ENCODE assay signal across 18 cellular contexts in genomic region chr5:3362606-3362910, GRCh38.
DNase-seq lines count a peak whose midpoint lies in the region; ATAC-seq and TF ChIP-seq lines count a peak whose summit lies in the region.
"Had no signal": no experiment of that assay in that cellular context is flagged by ENCODE, and none has a peak within 500 bp of the region (broad histone marks: within the 10 kb centered on the region; RNA-seq: fewer than 3 reads in every experiment).

No MANE protein-coding gene starts in this region.

- intact Hi-C loops in sigmoid colon (cut with DNase I): no loop called here

- H3K4me3 Mint-ChIP-seq in activated CD8-positive, alpha-beta memory T cell treated with anti-CD3 and anti-CD28 coated beads, Interleukin-2, amount 10 ng/mL, durations not matched to agents 7 days and 5 days: no peak overlapping the region
- H3K4me3 Mint-ChIP-seq: CD4-positive, alpha-beta memory T cell had no signal

- DNase-seq in activated CD8-positive, alpha-beta memory T cell treated with anti-CD3 and anti-CD28 coated beads for 24 hours: peak; percentile 7
- no peak for DNase-seq in activated CD8-positive, alpha-beta memory T cell treated with anti-CD3 and anti-CD28 coated beads, Interleukin-2, amount 10 ng/mL, durations not matched to agents 7 days and 5 days
- DNase-seq in islet precursor cell (peak; percentile 21), sigmoid colon (peak; percentile 5), OCI-M2 (lab: John Stamatoyannopoulos, UW; ENCODE audit: unreplicated experiment) (no peak), NK-92 (lab: John Stamatoyannopoulos, UW; ENCODE audit: unreplicated experiment) (no peak)
- DNase-seq: AML-193; CD4-positive, alpha-beta memory T cell; DMS153; DMS79; GDM1; GOT3; H7 had no signal

- no peak overlapping the region for H3K27ac ChIP-seq in sigmoid colon
- H3K27ac ChIP-seq: 22Rv1, A549, C4-2B had no signal

- CTCF ChIA-PET in activated CD8-positive, alpha-beta memory T cell treated with anti-CD3 and anti-CD28 coated beads, Interleukin-2, amount 10 ng/mL, durations not matched to agents 7 days and 5 days (lab: Charles Lee): no interaction called here

- TF ChIP-seq CTCF in sigmoid colon (IDR thresholded peaks at IDR 0.05): no peak

- no peaks in the 10 kb centered on the region for H3K4me1 ChIP-seq in sigmoid colon
- H3K4me1 ChIP-seq: A549 had no signal

- no peaks in the 10 kb centered on the region for H3K36me3 ChIP-seq in sigmoid colon

- H3K27ac Mint-ChIP-seq in activated CD8-positive, alpha-beta memory T cell treated with anti-CD3 and anti-CD28 coated beads, Interleukin-2, amount 10 ng/mL, durations not matched to agents 7 days and 5 days: no peak overlapping the region
- H3K27ac Mint-ChIP-seq: CD4-positive, alpha-beta memory T cell had no signal

- 87 to 89% methylated on average over 2 of the region's 2 CpGs for WGBS in sigmoid colon, 2 donors

- no peak overlapping the region for H3K4me3 ChIP-seq in sigmoid colon
- H3K4me3 ChIP-seq: A549 had no signal

- no peak for TF ChIP-seq POLR2A in sigmoid colon (IDR thresholded peaks at IDR 0.05)

- ATAC-seq in activated CD8-positive, alpha-beta memory T cell treated with anti-CD3 and anti-CD28 coated beads, Interleukin-2, amount 10 ng/mL, durations not matched to agents 7 days and 5 days: no peak
- ATAC-seq in GM21367 (IDR thresholded peaks at IDR 0.05; ENCODE audit: unreplicated experiment): no peak
- ATAC-seq: A549, HepG2 had no signal

- no peaks in the 10 kb centered on the region for H3K9me3 ChIP-seq in sigmoid colon
- H3K9me3 ChIP-seq: A549 had no signal

- no peaks in the 10 kb centered on the region for H3K27me3 Mint-ChIP-seq in activated CD8-positive, alpha-beta memory T cell treated with anti-CD3 and anti-CD28 coated beads, Interleukin-2, amount 10 ng/mL, durations not matched to agents 7 days and 5 days
- H3K27me3 Mint-ChIP-seq: CD4-positive, alpha-beta memory T cell had no signal

- H3K9me3 Mint-ChIP-seq in activated CD8-positive, alpha-beta memory T cell treated with anti-CD3 and anti-CD28 coated beads, Interleukin-2, amount 10 ng/mL, durations not matched to agents 7 days and 5 days (ENCODE audit: low read depth): peaks cover 7% of the 10 kb centered on the region

- H3K36me3 Mint-ChIP-seq in activated CD8-positive, alpha-beta memory T cell treated with anti-CD3 and anti-CD28 coated beads, Interleukin-2, amount 10 ng/mL, durations not matched to agents 7 days and 5 days: no peaks in the 10 kb centered on the region
- H3K36me3 Mint-ChIP-seq: CD4-positive, alpha-beta memory T cell had no signal

- H3K27me3 ChIP-seq in sigmoid colon: no peaks in the 10 kb centered on the region

- no peaks in the 10 kb centered on the region for H3K4me1 Mint-ChIP-seq in activated CD8-positive, alpha-beta memory T cell treated with anti-CD3 and anti-CD28 coated beads, Interleukin-2, amount 10 ng/mL, durations not matched to agents 7 days and 5 days
- H3K4me1 Mint-ChIP-seq: CD4-positive, alpha-beta memory T cell had no signal

- no peak for TF ChIP-seq EP300 in sigmoid colon (IDR thresholded peaks at IDR 0.05)

Comparison
In these comparisons a context has a peak if more than half of its experiments do, and no peak if none do; other contexts are left out.
1. DNase-seq: peak in activated CD8-positive, alpha-beta memory T cell treated with anti-CD3 and anti-CD28 coated beads for 24 hours (single experiment), islet precursor cell (single experiment) and sigmoid colon (single experiment); none in activated CD8-positive, alpha-beta memory T cell treated with anti-CD3 and anti-CD28 coated beads, Interleukin-2, amount 10 ng/mL, durations not matched to agents 7 days and 5 days (single experiment), OCI-M2 (single experiment) and NK-92 (single experiment).